8 cellular contexts compared by ENCODE assay signal in the genomic region with DNA sequence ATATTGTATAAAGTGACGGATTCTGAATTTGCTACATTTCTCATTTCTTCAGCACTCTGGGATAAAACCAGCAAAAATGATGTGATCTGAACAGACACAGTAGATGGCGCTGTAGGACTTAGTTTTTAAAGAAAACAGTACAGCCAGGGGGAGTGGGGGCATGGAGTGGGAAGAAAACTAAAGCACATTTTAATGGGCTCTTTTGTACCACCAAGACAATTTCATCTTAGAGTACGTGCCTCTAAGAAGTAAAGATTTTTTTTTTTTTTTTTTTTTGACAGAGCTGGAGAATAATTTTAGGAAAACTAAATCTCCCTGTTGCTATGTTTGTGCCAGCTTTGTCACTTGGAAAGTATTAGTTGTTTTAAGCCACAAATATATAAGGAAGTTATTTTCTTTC.
DNase-seq lines count a peak whose midpoint lies in the region; ATAC-seq lines count a peak whose summit lies in the region.

No MANE protein-coding gene starts in this region.

- DNase-seq in activated CD8-positive, alpha-beta memory T cell treated with anti-CD3 and anti-CD28 coated beads, Interleukin-2, amount 50 U/mL, for 1 hour (ENCODE audit: extremely low read depth): peak; percentile 21
- no peak for DNase-seq in activated CD8-positive, alpha-beta memory T cell treated with anti-CD3 and anti-CD28 coated beads, Interleukin-2, amount 50 U/mL, for 48 hours
- DNase-seq in NCI-H128 (lab: John Stamatoyannopoulos, UW; ENCODE audit: unreplicated experiment) (peak; percentile 60), SKM-1 (lab: John Stamatoyannopoulos, UW; ENCODE audit: unreplicated experiment) (peak; percentile 23), cerebellar cortex (ENCODE audit: low spot score) (peak; percentile 78), left colon (peak; percentile 78 to 79)
- peak; percentile 58 for DNase-seq in stimulated activated CD4-positive, alpha-beta T cell treated with anti-CD3 and anti-CD28 coated beads, Interleukin-4, amount 100 ng/mL, for 24 hours

- ATAC-seq in left colon (peak; percentile 83), HG02759 (IDR thresholded peaks at IDR 0.05; ENCODE audit: unreplicated experiment) (no peak)

- intact Hi-C loops in left colon (cut with DNase I, micrococcal nuclease): loop anchor here in 1 of 2 donors (5.0 to 10.0 kb wide), 2 partner anchors 601 to 878 kb away; no protein-coding TSS in a partner anchor
